31 cellular contexts compared by ENCODE assay signal in the genomic region with DNA sequence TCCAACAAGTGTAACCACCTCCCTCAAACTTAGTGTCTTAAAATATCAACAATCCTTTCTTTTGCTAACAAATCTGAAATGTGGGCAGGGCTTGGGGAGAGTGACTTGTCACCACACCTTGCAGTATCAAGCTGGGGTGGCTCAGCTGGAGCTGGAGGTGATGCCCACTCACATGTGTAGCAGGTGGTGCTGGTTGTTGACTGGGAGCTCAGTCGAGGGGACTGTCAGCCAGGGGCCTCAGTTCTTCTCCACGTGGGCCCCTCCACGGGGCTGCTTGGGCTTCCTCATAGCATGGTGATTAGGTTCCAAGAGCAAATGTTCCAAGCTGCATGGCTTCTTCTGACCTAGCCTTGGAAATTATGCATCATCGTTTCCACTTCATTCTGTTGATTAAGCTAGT. TPM values are rescaled to one million over a fixed set of nuclear protein-coding genes. Genes with fewer than 3 reads are reported as not detected.
"Had no signal": no experiment of that assay in that cellular context is flagged by ENCODE, and none has a peak within 500 bp of the region (broad histone marks: within the 10 kb centered on the region; RNA-seq: fewer than 3 reads in every experiment).

No MANE protein-coding gene starts in this region.

- H3K36me3 Mint-ChIP-seq: immature natural killer cell, mesothelial cell of epicardium had no signal

- ATAC-seq: effector memory CD8-positive, alpha-beta T cell; esophagus mucosa; gastrocnemius medialis; heart left ventricle; left colon; left lobe of liver; left ventricle myocardium superior; lower lobe of right lung; mucosa of descending colon had no signal

- H3K4me1 Mint-ChIP-seq: immature natural killer cell, mesothelial cell of epicardium had no signal

- H3K4me3 Mint-ChIP-seq: dendritic cell treated with granulocyte-macrophage colony-stimulating factor and Interleukin-4, amounts not matched to agents 40 ng/mL and 50 ng/mL, for 4 days; effector memory CD8-positive, alpha-beta T cell; endodermal cell; immature natural killer cell; mesothelial cell of epicardium had no signal

- DNase-seq: colonic mucosa; cortex of kidney; effector CD8-positive, alpha-beta T cell; effector memory CD8-positive, alpha-beta T cell; endodermal cell; erythroblast; esophagus squamous epithelium; foreskin fibroblast; foreskin melanocyte; gastrocnemius medialis; heart left ventricle; hypothalamus; immature natural killer cell; islet precursor cell; kidney; kidney glomerular epithelial cell; left colon; left ventricle myocardium superior; lower lobe of right lung; mesenchymal stem cell; mucosa of descending colon had no signal

- H3K27ac ChIP-seq: colonic mucosa, epithelial cell of prostate, esophagus squamous epithelium, gastrocnemius medialis, heart left ventricle, hepatocyte, lower lobe of right lung had no signal

- FAIRE-seq: endometrium, kidney had no signal

- H3K27ac Mint-ChIP-seq: dendritic cell treated with granulocyte-macrophage colony-stimulating factor and Interleukin-4, amounts not matched to agents 40 ng/mL and 50 ng/mL, for 4 days; effector memory CD8-positive, alpha-beta T cell; endodermal cell; immature natural killer cell; mesothelial cell of epicardium had no signal

- H3K9me3 Mint-ChIP-seq: dendritic cell treated with granulocyte-macrophage colony-stimulating factor and Interleukin-4, amounts not matched to agents 40 ng/mL and 50 ng/mL, for 4 days; endodermal cell had no signal

RNA-seq across cellular contexts. Expression of a gene that starts 32.6 kb away (rescaled TPM):
- total RNA-seq: dermis microvascular lymphatic vessel endothelial cell, esophagus squamous epithelium, lower lobe of right lung, lung microvascular endothelial cell, myocyte had no signal
